In the genomic region with DNA sequence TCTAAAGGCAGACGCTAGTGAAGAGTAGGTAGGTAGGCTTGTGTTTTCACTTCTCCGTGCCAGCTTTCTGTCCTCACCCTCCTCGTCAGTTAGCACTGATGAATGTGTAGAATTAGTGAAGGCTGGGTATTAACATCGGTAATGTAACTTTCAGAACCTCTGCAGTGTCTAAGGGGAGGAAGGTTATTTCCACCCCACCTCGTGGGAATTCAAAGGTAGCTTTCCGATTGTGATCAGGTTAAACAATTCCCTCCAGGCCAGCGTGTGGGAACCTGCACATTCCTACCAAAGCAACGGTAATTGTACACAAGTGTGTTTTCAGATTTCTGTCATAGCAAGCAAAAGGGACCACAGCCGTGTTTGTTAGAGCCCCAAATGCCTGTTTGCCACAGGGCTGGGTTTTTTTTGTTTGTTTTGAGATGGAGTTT, we compare ENCODE assay signal across 13 cellular contexts.
DNase-seq lines count a peak whose midpoint lies in the region; ATAC-seq lines count a peak whose summit lies in the region.
"Had no signal": no experiment of that assay in that cellular context is flagged by ENCODE, and none has a peak within 500 bp of the region (broad histone marks: within the 10 kb centered on the region; RNA-seq: fewer than 3 reads in every experiment).

No MANE protein-coding gene starts in this region.

- no peak overlapping the region for H3K4ac ChIP-seq in mesendoderm (ENCODE audit: low read depth, low read length)

- H3K18ac ChIP-seq in mesendoderm (ENCODE audit: low read length): no peak overlapping the region

- whole genome bisulfite sequencing in mesendoderm (ENCODE audit: extremely low coverage, insufficient coverage, low lambda C conversion rate): no CpG with 5 or more reads among the region's 9 CpGs

- peaks cover 23% of the 10 kb centered on the region for H3K79me2 ChIP-seq in mesendoderm (ENCODE audit: control insufficient read depth, insufficient read depth, low read length)

- H4K5ac ChIP-seq in mesendoderm (ENCODE audit: low read length): no peak overlapping the region

- ATAC-seq in GM18870 (IDR thresholded peaks at IDR 0.05; ENCODE audit: unreplicated experiment) (peak; percentile 73), HG02571 (IDR thresholded peaks at IDR 0.05; ENCODE audit: unreplicated experiment) (peak; percentile 73), HG03575 (IDR thresholded peaks at IDR 0.05; ENCODE audit: extremely low read depth, insufficient number of reproducible peaks, low FRiP score, unreplicated experiment) (peak; percentile 44)
- ATAC-seq: mucosa of descending colon, sciatic nerve had no signal

- no peak overlapping the region for H3K56ac ChIP-seq in mesendoderm (ENCODE audit: low read length)

- no peak overlapping the region for H3K23ac ChIP-seq in mesendoderm (ENCODE audit: low read length)

- H2BK120ac ChIP-seq in mesendoderm (ENCODE audit: low read depth, low read length): no peak overlapping the region

- H3K9ac ChIP-seq in mesendoderm (ENCODE audit: low read length): no peak overlapping the region

- peak; percentile 16 for DNase-seq in renal cortical epithelial cell (ENCODE audit: low read depth)
- no peak for DNase-seq in nucleus accumbens (lab: John Stamatoyannopoulos, UW)
- DNase-seq in UCSD-AML1 (lab: John Stamatoyannopoulos, UW; ENCODE audit: unreplicated experiment): no peak
- no peak for DNase-seq in mesendoderm
- DNase-seq: activated CD8-positive, alpha-beta memory T cell treated with anti-CD3 and anti-CD28 coated beads for 24 hours; DMS 273 treated with DMSO at 0.1 percent for 48 hours; MM.1S; mucosa of descending colon; transverse colon had no signal

- H4K8ac ChIP-seq in mesendoderm (ENCODE audit: low read depth, low read length): no peak overlapping the region

- H2BK5ac ChIP-seq in mesendoderm (ENCODE audit: low read length): no peak overlapping the region

- no peak overlapping the region for H3K4me3 ChIP-seq in mesendoderm (ENCODE audit: low read length)
- H3K4me3 ChIP-seq: mucosa of descending colon, transverse colon had no signal

- no peaks in the 10 kb centered on the region for H3K36me3 ChIP-seq in mesendoderm (ENCODE audit: control insufficient read depth, insufficient read depth, low read length)
- H3K36me3 ChIP-seq: transverse colon had no signal

- H3K27me3 ChIP-seq in mesendoderm (ENCODE audit: insufficient read depth, low read length, poor library complexity): no peaks in the 10 kb centered on the region
- H3K27me3 ChIP-seq: transverse colon had no signal

- no peak overlapping the region for H3K27ac ChIP-seq in mesendoderm (ENCODE audit: low read depth, low read length)
- H3K27ac ChIP-seq: transverse colon had no signal

- peaks cover 5% of the 10 kb centered on the region for H3K4me1 ChIP-seq in mesendoderm (ENCODE audit: control insufficient read depth, low read depth, low read length)

- H3K4me2 ChIP-seq in mesendoderm (ENCODE audit: low read length): no peak overlapping the region

- no peak overlapping the region for H2BK15ac ChIP-seq in mesendoderm (replicated peaks; ENCODE audit: low read depth)

- no peak overlapping the region for H2AK5ac ChIP-seq in mesendoderm (ENCODE audit: low read length)

- H3K79me1 ChIP-seq in mesendoderm (ENCODE audit: low read length): peaks cover 10% of the 10 kb centered on the region
